Comparison of ENCODE assay signal across 23 cellular contexts in genomic region chr9:96725576-96725975, GRCh38.
"Had no signal": no experiment of that assay in that cellular context is flagged by ENCODE, and none has a peak within 500 bp of the region (broad histone marks: within the 10 kb centered on the region; RNA-seq: fewer than 3 reads in every experiment).

No MANE protein-coding gene starts in this region.

- H3K4me3 ChIP-seq: MG63, SJSA1 had no signal

- DNase-seq: IMR-90, Karpas-422, KG1, MG63, NCI-H1092, NCI-H1105 treated with DMSO at 0.1 percent for 48 hours, NCI-H1417 treated with DMSO at 0.1 percent for 48 hours, NCI-H146, NCI-H1694 treated with DMSO at 0.1 percent for 48 hours, NCI-H1930, NCI-H2081, NCI-H2107, NCI-H2227 treated with DMSO at 0.1 percent for 48 hours, NCI-H524 treated with DMSO at 0.1 percent for 48 hours, NCI-H69, NCI-H774, Right ventricle myocardium superior, RPMI8226, SIG-M5, SK-N-SH, SW 1271 had no signal

- H3K36me3 ChIP-seq: MG63, SJSA1 had no signal

- H3K27ac ChIP-seq: SJSA1 had no signal

- H3K4me1 ChIP-seq: SJSA1 had no signal

- H3K9me3 ChIP-seq: MG63, SJSA1, SK-N-SH had no signal

- H3K27me3 ChIP-seq: MG63, SJSA1 had no signal

- ATAC-seq: HepG2 had no signal
